30 cellular contexts compared by ENCODE assay signal in the genomic region with DNA sequence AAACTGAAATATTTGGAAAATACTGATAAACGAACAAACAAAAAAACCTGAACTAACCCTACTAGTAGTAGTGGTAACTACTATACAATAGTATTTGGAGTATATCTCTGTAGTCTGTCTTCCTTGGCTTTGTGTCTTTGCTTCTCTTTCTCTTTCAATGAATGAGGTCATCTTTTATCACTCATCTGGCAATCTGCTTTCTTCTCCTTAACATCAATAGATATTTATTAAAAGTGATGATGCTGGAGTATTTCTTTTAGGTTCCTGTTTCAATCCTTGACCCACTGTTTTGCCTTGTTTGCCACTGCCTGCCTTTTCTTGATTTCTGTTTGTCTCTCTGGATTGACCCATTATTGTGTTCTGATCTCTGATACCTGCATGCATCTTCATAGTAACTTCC.
"Had no signal": no experiment of that assay in that cellular context is flagged by ENCODE, and none has a peak within 500 bp of the region (broad histone marks: within the 10 kb centered on the region; RNA-seq: fewer than 3 reads in every experiment).

No MANE protein-coding gene starts in this region.

- H3K4me3 ChIP-seq: adrenal gland, body of pancreas, breast epithelium, SJSA1 had no signal

- H3K9me3 Mint-ChIP-seq: activated CD4-positive, alpha-beta T cell treated with anti-CD3 and anti-CD28 coated beads, Interleukin-2, amount 10 ng/mL, durations not matched to agents 24 days and 14 days; activated CD8-positive, alpha-beta T cell treated with anti-CD3 and anti-CD28 coated beads for 36 hours; activated naive CD4-positive, alpha-beta T cell treated with anti-CD3 and anti-CD28 coated beads, Interleukin-2, amount 50 U/mL, for 72 hours; activated T-cell treated with anti-CD3 and anti-CD28 coated beads, Interleukin-2, amount 50 U/mL, for 72 hours; activated T-helper 17 cell treated with anti-CD3 and anti-CD28 coated beads, Interleukin-2, amount 50 U/mL, for 72 hours had no signal

- H3K4me1 ChIP-seq: adrenal gland, breast epithelium had no signal

- H3K4me3 Mint-ChIP-seq: activated CD4-positive, alpha-beta T cell treated with anti-CD3 and anti-CD28 coated beads, Interleukin-2, amount 10 ng/mL, durations not matched to agents 24 days and 14 days; activated CD8-positive, alpha-beta T cell treated with anti-CD3 and anti-CD28 coated beads for 36 hours; activated T-cell treated with anti-CD3 and anti-CD28 coated beads, Interleukin-2, amount 50 U/mL, for 72 hours; activated T-helper 17 cell treated with anti-CD3 and anti-CD28 coated beads, Interleukin-2, amount 50 U/mL, for 72 hours had no signal

- DNase-seq: activated CD4-positive, alpha-beta T cell treated with anti-CD3 and anti-CD28 coated beads, Interleukin-2, amount 10 ng/mL, durations not matched to agents 24 days and 14 days; activated CD4-positive, alpha-beta T cell treated with anti-CD3 and anti-CD28 coated beads, Interleukin-2, amount 50 U/mL, for 4 hours; activated CD8-positive, alpha-beta T cell treated with anti-CD3 and anti-CD28 coated beads for 36 hours; activated effector memory CD4-positive, alpha-beta T cell treated with anti-CD3 and anti-CD28 coated beads, Interleukin-2, amount 50 U/mL, for 16 hours; activated naive CD4-positive, alpha-beta T cell; activated T-cell treated with anti-CD3 and anti-CD28 coated beads, Interleukin-2, amount 50 U/mL, for 1 hour; activated T-cell treated with anti-CD3 and anti-CD28 coated beads, Interleukin-2, amount 50 U/mL, for 72 hours; adrenal gland; body of pancreas; Karpas-422; KBM-7; NCI-H1105; NCI-H1417 treated with DMSO at 0.1 percent for 48 hours; NCI-H187 treated with DMSO at 0.1 percent for 48 hours; NCI-H2081; NCI-H2171 treated with DMSO at 0.1 percent for 48 hours; NCI-H226; NCI-H446 treated with DMSO at 0.1 percent for 48 hours; NCI-H524; NCI-H69; RPMI8226; SHP77 treated with DMSO at 0.1 percent for 48 hours; T1000; WERI-Rb-1 had no signal

- H3K36me3 ChIP-seq: adrenal gland, breast epithelium, SJSA1, WERI-Rb-1 had no signal

- H3K36me3 Mint-ChIP-seq: activated naive CD4-positive, alpha-beta T cell treated with anti-CD3 and anti-CD28 coated beads, Interleukin-2, amount 50 U/mL, for 72 hours had no signal

- H3K9me3 ChIP-seq: adrenal gland, body of pancreas, breast epithelium, SJSA1 had no signal

- FAIRE-seq: astrocyte had no signal

- H3K27ac ChIP-seq: adrenal gland, breast epithelium, SJSA1 had no signal

- H3K27me3 ChIP-seq: adrenal gland, body of pancreas, breast epithelium, SJSA1 had no signal

- ATAC-seq: activated CD8-positive, alpha-beta T cell treated with anti-CD3 and anti-CD28 coated beads for 36 hours; activated naive CD4-positive, alpha-beta T cell treated with anti-CD3 and anti-CD28 coated beads, Interleukin-2, amount 50 U/mL, for 72 hours; activated T-cell treated with anti-CD3 and anti-CD28 coated beads, Interleukin-2, amount 50 U/mL, for 72 hours; activated T-helper 17 cell treated with anti-CD3 and anti-CD28 coated beads, Interleukin-2, amount 50 U/mL, for 72 hours; body of pancreas; Panc1 had no signal

- H3K27me3 Mint-ChIP-seq: activated CD8-positive, alpha-beta T cell treated with anti-CD3 and anti-CD28 coated beads for 36 hours had no signal

- H3K4me1 Mint-ChIP-seq: activated CD4-positive, alpha-beta T cell treated with anti-CD3 and anti-CD28 coated beads, Interleukin-2, amount 10 ng/mL, durations not matched to agents 24 days and 14 days; activated T-helper 17 cell treated with anti-CD3 and anti-CD28 coated beads, Interleukin-2, amount 50 U/mL, for 72 hours had no signal

- H3K27ac Mint-ChIP-seq: activated CD4-positive, alpha-beta T cell treated with anti-CD3 and anti-CD28 coated beads, Interleukin-2, amount 10 ng/mL, durations not matched to agents 24 days and 14 days; activated CD8-positive, alpha-beta T cell treated with anti-CD3 and anti-CD28 coated beads for 36 hours; activated naive CD4-positive, alpha-beta T cell treated with anti-CD3 and anti-CD28 coated beads, Interleukin-2, amount 50 U/mL, for 72 hours; activated T-cell treated with anti-CD3 and anti-CD28 coated beads, Interleukin-2, amount 50 U/mL, for 72 hours; activated T-helper 17 cell treated with anti-CD3 and anti-CD28 coated beads, Interleukin-2, amount 50 U/mL, for 72 hours had no signal
